ENCODE assay signal across 8 cellular contexts in the genomic region with DNA sequence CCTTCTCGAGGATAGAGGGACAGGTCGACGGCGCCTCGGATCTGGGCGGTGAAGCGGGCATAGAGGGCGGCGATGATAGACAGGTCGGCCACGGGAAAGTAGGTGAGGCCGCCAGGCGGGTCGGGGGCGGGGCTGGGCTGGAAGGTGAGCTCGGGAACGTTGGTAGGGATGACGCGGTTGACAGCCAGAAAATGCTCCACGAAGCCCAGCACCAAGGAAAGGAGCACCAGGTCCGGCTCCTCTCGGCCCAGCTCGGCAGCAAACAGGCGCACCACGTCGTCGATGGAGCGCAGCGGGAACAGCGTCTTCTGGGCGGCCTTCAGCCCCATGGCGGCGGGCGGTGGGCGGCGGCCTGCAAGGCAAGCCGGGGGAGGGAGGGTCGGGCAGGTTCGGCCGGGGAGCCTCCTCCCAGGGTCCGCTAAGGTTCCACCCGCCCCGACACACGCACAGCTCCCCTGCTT. TPM values are rescaled to one million over a fixed set of nuclear protein-coding genes. Genes with fewer than 3 reads are reported as not detected.
DNase-seq lines count a peak whose midpoint lies in the region; ATAC-seq and TF ChIP-seq lines count a peak whose summit lies in the region.

No MANE protein-coding gene starts in this region.

- no peaks in the 10 kb centered on the region for H3K4me1 ChIP-seq in endocrine pancreas (ENCODE audit: control insufficient read depth, insufficient read depth, low read length)
- H3K4me1 ChIP-seq in mucosa of stomach (ENCODE audit: control insufficient read depth, insufficient read depth, low read length): peaks cover 7% of the 10 kb centered on the region
- peaks cover 22% of the 10 kb centered on the region for H3K4me1 ChIP-seq in vagina

- intact Hi-C loops in vagina (cut with DNase I): no loop called here

- no peak for TF ChIP-seq POLR2A in GM18505 (IDR thresholded peaks at IDR 0.05; ENCODE audit: borderline replicate concordance, extremely low read depth, insufficient read depth, insufficient read length)
- no peak for TF ChIP-seq POLR2A in vagina (IDR thresholded peaks at IDR 0.05)

- H3K27ac ChIP-seq in SK-N-MC (no peak overlapping the region), vagina (peak overlapping the region; percentile 71)

- in situ Hi-C loops in ACHN (cut with HindIII; ENCODE audit: low pct_ligation_motif_present, low pct_unique_long_range_greater_than_20kb, low sequenced_read_pairs): no loop called here

- H3K4me3 ChIP-seq in SK-N-MC (peak overlapping the region; percentile 91), endocrine pancreas (ENCODE audit: control insufficient read depth, insufficient read depth, low read length) (no peak overlapping the region), mucosa of stomach (ENCODE audit: low read length) (peak overlapping the region; percentile 94), vagina (peak overlapping the region; percentile 77 to 91)

- DNase-seq in ACHN: peak; percentile 5
- DNase-seq in SK-N-MC (ENCODE audit: low read depth, low spot score): no peak
- DNase-seq in vagina (ENCODE audit: extremely low spot score in 2 of 2): no peak
- DNase-seq in mesenteric fat pad (ENCODE audit: low spot score): no peak

- no peak for TF ChIP-seq CTCF in vagina (IDR thresholded peaks at IDR 0.05)

- ATAC-seq in GM18505 (IDR thresholded peaks at IDR 0.05; ENCODE audit: unreplicated experiment): peak; percentile 4
- no peak for ATAC-seq in HG03139 (IDR thresholded peaks at IDR 0.05; ENCODE audit: unreplicated experiment)

- H3K9ac ChIP-seq in SK-N-MC (ENCODE audit: insufficient read length) (peak overlapping the region; percentile 87), endocrine pancreas (ENCODE audit: control insufficient read depth, insufficient read depth, low read length) (peak overlapping the region; percentile 80), mucosa of stomach (ENCODE audit: low read length) (peak overlapping the region; percentile 70)

- no peaks in the 10 kb centered on the region for H3K9me3 ChIP-seq in SK-N-MC (ENCODE audit: low read depth, low read length)
- no peaks in the 10 kb centered on the region for H3K9me3 ChIP-seq in endocrine pancreas (ENCODE audit: control insufficient read depth, low read length)
- H3K9me3 ChIP-seq in mucosa of stomach (ENCODE audit: control insufficient read depth, low read length): no peaks in the 10 kb centered on the region
- H3K9me3 ChIP-seq in vagina: no peaks in the 10 kb centered on the region

- H3K27me3 ChIP-seq in endocrine pancreas (ENCODE audit: control insufficient read depth, insufficient read depth, low read length): no peaks in the 10 kb centered on the region
- H3K27me3 ChIP-seq in mucosa of stomach (ENCODE audit: control insufficient read depth, insufficient read depth, low read length): no peaks in the 10 kb centered on the region
- no peaks in the 10 kb centered on the region for H3K27me3 ChIP-seq in vagina

- H3K36me3 ChIP-seq in SK-N-MC (ENCODE audit: insufficient read depth, low read length): peaks cover 7% of the 10 kb centered on the region; the same call in 1 of the 2 replicates
- no peaks in the 10 kb centered on the region for H3K36me3 ChIP-seq in endocrine pancreas (ENCODE audit: control insufficient read depth, insufficient read depth, low read length)
- H3K36me3 ChIP-seq in mucosa of stomach (ENCODE audit: control insufficient read depth, insufficient read depth, low read length): peaks cover 13% of the 10 kb centered on the region
- H3K36me3 ChIP-seq in vagina: no peaks in the 10 kb centered on the region

RNA-seq across cellular contexts. Expression of a gene that starts 0.5 kb away (rescaled TPM):
- total RNA-seq in vagina (27.0 TPM), mesenteric fat pad (18.5 TPM)

RNA-seq across cellular contexts. Expression of a gene that starts 6.8 kb away (rescaled TPM):
- 20.6 TPM for total RNA-seq in vagina
- 18.2 TPM for total RNA-seq in mesenteric fat pad

RNA-seq across cellular contexts. Expression of a gene that starts 31.5 kb away (rescaled TPM):
- total RNA-seq in vagina (278 TPM), mesenteric fat pad (302 TPM)

RNA-seq across cellular contexts. Expression of a gene that starts 34.6 kb away (rescaled TPM):
- total RNA-seq in vagina (13.0 TPM), mesenteric fat pad (0.55 TPM)

RNA-seq across cellular contexts. Expression of a gene that starts 50.0 kb away (rescaled TPM):
- total RNA-seq in vagina: 0.98 TPM
- 1.8 TPM for total RNA-seq in mesenteric fat pad
